8 cellular contexts compared by ENCODE assay signal in genomic region chr1:78145105-78145580, GRCh38.
A peak's percentile ranks its signal among the peaks of the same experiment; 100 is the strongest.
DNase-seq lines count a peak whose midpoint lies in the region; ATAC-seq and TF ChIP-seq lines count a peak whose summit lies in the region.

No MANE protein-coding gene starts in this region.

- TF ChIP-seq POLR2A in gastroesophageal sphincter (IDR thresholded peaks at IDR 0.05) (no peak), ovary (IDR thresholded peaks at IDR 0.05) (no peak)

- H3K36me3 Mint-ChIP-seq in activated CD8-positive, alpha-beta T cell treated with anti-CD3 and anti-CD28 coated beads for 36 hours (ENCODE audit: low read depth), result no peaks in the 10 kb centered on the region
- no peaks in the 10 kb centered on the region for H3K36me3 Mint-ChIP-seq in activated T-helper 2 cell treated with anti-CD3 and anti-CD28 coated beads, Interferon-gamma antibody, Interleukin-2, Interleukin-4, amounts not matched to agents 10 μg/mL and 5 μg/mL and 100 μg/mL, durations not matched to agents 14 hours and 24 hours and 36 hours (ENCODE audit: low read depth)

- POLR2A ChIA-PET in activated CD8-positive, alpha-beta T cell treated with anti-CD3 and anti-CD28 coated beads for 36 hours (lab: Charles Lee), result no interaction called here

- peak; percentile 80 for DNase-seq in EH (ENCODE audit: low read depth)
- peak; percentile 90 for DNase-seq in NCI-H510A treated with DMSO at 0.1 percent for 48 hours (lab: John Stamatoyannopoulos, UW)
- peak; percentile 62 for DNase-seq in activated CD8-positive, alpha-beta T cell treated with anti-CD3 and anti-CD28 coated beads for 36 hours
- DNase-seq in ovary, result peak; percentile 19 to 49 (median 33)
- DNase-seq in activated T-helper 2 cell treated with anti-CD3 and anti-CD28 coated beads, Interferon-gamma antibody, Interleukin-2, Interleukin-4, amounts not matched to agents 10 μg/mL and 5 μg/mL and 100 μg/mL, durations not matched to agents 14 hours and 24 hours and 36 hours (ENCODE audit: low spot score), result no peak

- no peak overlapping the region for H3K4me3 Mint-ChIP-seq in activated CD8-positive, alpha-beta T cell treated with anti-CD3 and anti-CD28 coated beads for 36 hours
- H3K4me3 Mint-ChIP-seq in activated T-helper 2 cell treated with anti-CD3 and anti-CD28 coated beads, Interferon-gamma antibody, Interleukin-2, Interleukin-4, amounts not matched to agents 10 μg/mL and 5 μg/mL and 100 μg/mL, durations not matched to agents 14 hours and 24 hours and 36 hours (ENCODE audit: low read depth), result no peak overlapping the region

- intact Hi-C loops in activated CD8-positive, alpha-beta T cell treated with anti-CD3 and anti-CD28 coated beads for 36 hours (cut with micrococcal nuclease), result loop anchor here (10.0 kb wide), 1 partner anchor 530 kb away; no protein-coding TSS in a partner anchor
- intact Hi-C loops in ovary (cut with DNase I), result loop anchor here in 2 of 4 donors (5.0 to 10.0 kb wide), 4 partner anchors 460 to 537 kb away; no protein-coding TSS in a partner anchor
- intact Hi-C loops in activated T-helper 2 cell treated with anti-CD3 and anti-CD28 coated beads, Interferon-gamma antibody, Interleukin-2, Interleukin-4, amounts not matched to agents 10 μg/mL and 5 μg/mL and 100 μg/mL, durations not matched to agents 14 hours and 24 hours and 36 hours (cut with micrococcal nuclease), result loop anchor here (1.0 kb wide), 1 partner anchor 462 kb away; no protein-coding TSS in a partner anchor

- peaks cover 4% of the 10 kb centered on the region for H3K27me3 Mint-ChIP-seq in activated CD8-positive, alpha-beta T cell treated with anti-CD3 and anti-CD28 coated beads for 36 hours
- peaks cover 7% of the 10 kb centered on the region for H3K27me3 Mint-ChIP-seq in activated T-helper 2 cell treated with anti-CD3 and anti-CD28 coated beads, Interferon-gamma antibody, Interleukin-2, Interleukin-4, amounts not matched to agents 10 μg/mL and 5 μg/mL and 100 μg/mL, durations not matched to agents 14 hours and 24 hours and 36 hours (ENCODE audit: low read depth)

- no peaks in the 10 kb centered on the region for H3K9me3 Mint-ChIP-seq in activated CD8-positive, alpha-beta T cell treated with anti-CD3 and anti-CD28 coated beads for 36 hours
- H3K9me3 Mint-ChIP-seq in activated T-helper 2 cell treated with anti-CD3 and anti-CD28 coated beads, Interferon-gamma antibody, Interleukin-2, Interleukin-4, amounts not matched to agents 10 μg/mL and 5 μg/mL and 100 μg/mL, durations not matched to agents 14 hours and 24 hours and 36 hours, result no peaks in the 10 kb centered on the region

- no peaks in the 10 kb centered on the region for H3K36me3 ChIP-seq in gastroesophageal sphincter
- H3K36me3 ChIP-seq in ovary, result no peaks in the 10 kb centered on the region

- peak; percentile 87 for TF ChIP-seq CTCF in activated CD8-positive, alpha-beta T cell treated with anti-CD3 and anti-CD28 coated beads for 36 hours (IDR thresholded peaks at IDR 0.05)
- TF ChIP-seq CTCF in gastroesophageal sphincter (IDR thresholded peaks at IDR 0.05) (peak; percentile 83 to 93 (median 84)), ovary (IDR thresholded peaks at IDR 0.05) (peak; percentile 52 to 57 (median 56))

- H3K27me3 ChIP-seq in gastroesophageal sphincter (no peaks in the 10 kb centered on the region), ovary (no peaks in the 10 kb centered on the region)

- peak; percentile 65 for ATAC-seq in GM19438 (IDR thresholded peaks at IDR 0.05; ENCODE audit: low read depth, unreplicated experiment)
- peak; percentile 79 for ATAC-seq in HG03354 (IDR thresholded peaks at IDR 0.05; ENCODE audit: poor library complexity, severe bottlenecking, unreplicated experiment)
- peak; percentile 81 for ATAC-seq in activated CD8-positive, alpha-beta T cell treated with anti-CD3 and anti-CD28 coated beads for 36 hours
- peak; percentile 60 for ATAC-seq in gastroesophageal sphincter

- H3K9me3 ChIP-seq in gastroesophageal sphincter (no peaks in the 10 kb centered on the region), ovary (no peaks in the 10 kb centered on the region)

- no peak overlapping the region for H3K27ac Mint-ChIP-seq in activated CD8-positive, alpha-beta T cell treated with anti-CD3 and anti-CD28 coated beads for 36 hours
- H3K27ac Mint-ChIP-seq in activated T-helper 2 cell treated with anti-CD3 and anti-CD28 coated beads, Interferon-gamma antibody, Interleukin-2, Interleukin-4, amounts not matched to agents 10 μg/mL and 5 μg/mL and 100 μg/mL, durations not matched to agents 14 hours and 24 hours and 36 hours, result no peak overlapping the region

- H3K4me3 ChIP-seq in gastroesophageal sphincter (no peak overlapping the region), ovary (no peak overlapping the region)

- H3K27ac ChIP-seq in gastroesophageal sphincter, result no peak overlapping the region
- H3K27ac ChIP-seq in ovary, result no peak overlapping the region

- H3K4me1 Mint-ChIP-seq in activated CD8-positive, alpha-beta T cell treated with anti-CD3 and anti-CD28 coated beads for 36 hours (ENCODE audit: low read depth), result peaks cover 17% of the 10 kb centered on the region
- peaks cover 14% of the 10 kb centered on the region for H3K4me1 Mint-ChIP-seq in activated T-helper 2 cell treated with anti-CD3 and anti-CD28 coated beads, Interferon-gamma antibody, Interleukin-2, Interleukin-4, amounts not matched to agents 10 μg/mL and 5 μg/mL and 100 μg/mL, durations not matched to agents 14 hours and 24 hours and 36 hours (ENCODE audit: low read depth)

- 0 to 4% methylated on average over 1 to 2 of the region's 2 CpGs for WGBS in gastroesophageal sphincter (ENCODE audit: low coverage in 1 of 2), 2 donors
- 9 to 10% (median 9%) methylated on average over 2 of the region's 2 CpGs for WGBS in ovary, 3 donors

- TF ChIP-seq EP300 in gastroesophageal sphincter (IDR thresholded peaks at IDR 0.05), result no peak
- no peak for TF ChIP-seq EP300 in ovary (IDR thresholded peaks at IDR 0.05)

- H3K4me1 ChIP-seq in gastroesophageal sphincter, result peaks cover 0 to 4% (median 0%) of the 10 kb centered on the region in 3 donors
- H3K4me1 ChIP-seq in ovary (ENCODE audit: insufficient read depth), result no peaks in the 10 kb centered on the region

- CTCF ChIA-PET in activated CD8-positive, alpha-beta T cell treated with anti-CD3 and anti-CD28 coated beads for 36 hours (lab: Charles Lee), result interaction anchor here (0.6 to 8.4 kb wide), 19 partner anchors 10 to 537 kb away, joined by 3 to 75 read pairs (median 4); no protein-coding TSS in a partner anchor
